ENCODE assay signal across 23 cellular contexts in the genomic region with DNA sequence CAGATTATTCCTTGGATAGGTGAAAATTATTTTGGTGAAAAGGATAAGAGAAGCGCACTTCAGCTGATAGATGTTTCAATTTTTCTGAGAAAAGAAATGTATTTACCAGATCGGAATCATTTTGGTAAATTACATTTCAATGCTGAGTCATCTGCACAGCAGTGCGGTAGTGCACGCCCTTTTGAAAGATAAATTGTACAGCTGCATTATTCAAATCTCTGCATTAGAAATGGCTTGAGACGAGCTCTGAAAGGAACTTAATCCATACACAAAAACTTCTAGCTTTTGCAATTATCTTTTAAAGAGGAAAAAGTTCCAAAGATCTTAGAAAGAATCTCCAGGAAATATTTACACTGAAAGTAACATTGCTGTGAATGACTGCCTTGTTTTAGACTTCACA.
"Had no signal": no experiment of that assay in that cellular context is flagged by ENCODE, and none has a peak within 500 bp of the region (broad histone marks: within the 10 kb centered on the region; RNA-seq: fewer than 3 reads in every experiment).

No MANE protein-coding gene starts in this region.

- H3K27ac Mint-ChIP-seq: activated CD4-positive, alpha-beta T cell treated with anti-CD3 and anti-CD28 coated beads, Interleukin-2, amount 10 ng/mL, durations not matched to agents 7 days and 5 days; activated CD8-positive, alpha-beta T cell treated with anti-CD3 and anti-CD28 coated beads, Interleukin-2, amount 10 ng/mL, durations not matched to agents 7 days and 5 days; activated naive CD8-positive, alpha-beta T cell; activated T-helper 1 cell treated with anti-CD3 and anti-CD28 coated beads, Interleukin-12 subunit alpha, Interleukin-12 subunit beta, Interleukin-2, Interleukin-4 antibody, amounts not matched to agents 30 ng/mL and 10 ng/mL and 1 ng/mL, durations not matched to agents 14 hours and 24 hours and 36 hours; dendritic cell treated with granulocyte-macrophage colony-stimulating factor and Interleukin-4, amounts not matched to agents 40 ng/mL and 50 ng/mL, for 4 days; naive thymus-derived CD8-positive, alpha-beta T cell; progenitor cell of endocrine pancreas; T-cell; T-helper 2 cell treated with Interferon-gamma antibody and Interleukin-4, amounts not matched to agents 5 μg/mL and 100 μg/mL, for 36 hours had no signal

- H3K4me3 ChIP-seq: left ventricle myocardium inferior, sigmoid colon, spleen, testis, upper lobe of left lung had no signal

- H3K4me1 ChIP-seq: left ventricle myocardium inferior, spleen, testis, upper lobe of left lung had no signal

- H3K27ac ChIP-seq: left ventricle myocardium inferior, sigmoid colon, spleen, testis, upper lobe of left lung, VCaP had no signal

- H3K27me3 Mint-ChIP-seq: activated CD4-positive, alpha-beta T cell treated with anti-CD3 and anti-CD28 coated beads, Interleukin-2, amount 10 ng/mL, durations not matched to agents 7 days and 5 days; activated naive CD8-positive, alpha-beta T cell; dendritic cell treated with granulocyte-macrophage colony-stimulating factor and Interleukin-4, amounts not matched to agents 40 ng/mL and 50 ng/mL, for 4 days; naive thymus-derived CD8-positive, alpha-beta T cell; progenitor cell of endocrine pancreas; T-cell had no signal

- DNase-seq: activated CD4-positive, alpha-beta T cell treated with anti-CD3 and anti-CD28 coated beads, Interleukin-2, amount 10 ng/mL, durations not matched to agents 7 days and 5 days; activated CD4-positive, CD25-positive, alpha-beta regulatory T cell treated with anti-CD3 and anti-CD28 coated beads, Interleukin-2, amount 50 U/mL, for 72 hours; activated CD8-positive, alpha-beta T cell treated with anti-CD3 and anti-CD28 coated beads, Interleukin-2, amount 10 ng/mL, durations not matched to agents 7 days and 5 days; activated gamma-delta T cell treated with Interleukin-2 at 50 U/mL for 16 hours; amygdala; effector CD4-positive, alpha-beta T cell; hippocampal formation; left ventricle myocardium inferior; naive thymus-derived CD8-positive, alpha-beta T cell; retina; sigmoid colon; spleen; stimulated activated CD4-positive, alpha-beta T cell treated with anti-CD3 and anti-CD28 coated beads, Interleukin-4, amount 100 ng/mL, for 1 hour; stimulated activated naive CD4-positive, alpha-beta T cell; T-cell; testis; upper lobe of left lung had no signal

- H3K36me3 ChIP-seq: left ventricle myocardium inferior, sigmoid colon, spleen, upper lobe of left lung had no signal

- H3K27me3 ChIP-seq: sigmoid colon, spleen, testis, upper lobe of left lung had no signal

- H3K4me1 Mint-ChIP-seq: activated CD4-positive, alpha-beta T cell treated with anti-CD3 and anti-CD28 coated beads, Interleukin-2, amount 10 ng/mL, durations not matched to agents 7 days and 5 days; naive thymus-derived CD8-positive, alpha-beta T cell; T-cell had no signal

- H3K9me3 Mint-ChIP-seq: activated CD4-positive, alpha-beta T cell treated with anti-CD3 and anti-CD28 coated beads, Interleukin-2, amount 10 ng/mL, durations not matched to agents 7 days and 5 days; activated T-helper 1 cell treated with anti-CD3 and anti-CD28 coated beads, Interleukin-12 subunit alpha, Interleukin-12 subunit beta, Interleukin-2, Interleukin-4 antibody, amounts not matched to agents 30 ng/mL and 10 ng/mL and 1 ng/mL, durations not matched to agents 14 hours and 24 hours and 36 hours had no signal

- H3K4me3 Mint-ChIP-seq: activated CD4-positive, alpha-beta T cell treated with anti-CD3 and anti-CD28 coated beads, Interleukin-2, amount 10 ng/mL, durations not matched to agents 7 days and 5 days; activated CD8-positive, alpha-beta T cell treated with anti-CD3 and anti-CD28 coated beads, Interleukin-2, amount 10 ng/mL, durations not matched to agents 7 days and 5 days; activated naive CD8-positive, alpha-beta T cell; activated T-helper 1 cell treated with anti-CD3 and anti-CD28 coated beads, Interleukin-12 subunit alpha, Interleukin-12 subunit beta, Interleukin-2, Interleukin-4 antibody, amounts not matched to agents 30 ng/mL and 10 ng/mL and 1 ng/mL, durations not matched to agents 14 hours and 24 hours and 36 hours; dendritic cell treated with granulocyte-macrophage colony-stimulating factor and Interleukin-4, amounts not matched to agents 40 ng/mL and 50 ng/mL, for 4 days; naive thymus-derived CD8-positive, alpha-beta T cell; T-cell; T-helper 2 cell treated with Interferon-gamma antibody and Interleukin-4, amounts not matched to agents 5 μg/mL and 100 μg/mL, for 36 hours had no signal

- H3K36me3 Mint-ChIP-seq: activated naive CD8-positive, alpha-beta T cell; naive thymus-derived CD8-positive, alpha-beta T cell; T-cell had no signal

- H3K9me3 ChIP-seq: left ventricle myocardium inferior, sigmoid colon, spleen, testis, upper lobe of left lung had no signal
